Comparison of ENCODE assay signal across 26 cellular contexts in genomic region chr5:1642621-1643061, GRCh38.
DNase-seq lines count a peak whose midpoint lies in the region; ATAC-seq and TF ChIP-seq lines count a peak whose summit lies in the region.
"Had no signal": no experiment of that assay in that cellular context is flagged by ENCODE, and none has a peak within 500 bp of the region (broad histone marks: within the 10 kb centered on the region; RNA-seq: fewer than 3 reads in every experiment).

No MANE protein-coding gene starts in this region.

- peaks cover 56% of the 10 kb centered on the region for H3K4me1 ChIP-seq in BLaER1

- H3K36me3 Mint-ChIP-seq in chondrocyte (ENCODE audit: low read depth), result no peaks in the 10 kb centered on the region
- H3K36me3 Mint-ChIP-seq in type B pancreatic cell, result no peaks in the 10 kb centered on the region
- H3K36me3 Mint-ChIP-seq: CD14-positive monocyte; CD8-positive, alpha-beta memory T cell had no signal

- DNase-seq in 8988T, result peak; percentile 13
- peak; percentile 88 for DNase-seq in chondrocyte (ENCODE audit: low spot score)
- DNase-seq in posterior vena cava (ENCODE audit: low spot score), result peak; percentile 78
- no peak for DNase-seq in type B pancreatic cell (ENCODE audit: extremely low spot score, unreplicated experiment)
- DNase-seq in dedifferentiated amniotic fluid mesenchymal stem cell (ENCODE audit: extremely low spot score), result no peak
- DNase-seq: DMS 273 treated with DMSO at 0.1 percent for 48 hours, DMS79, EL, GF-D8, H9, KBM-7, MV-4-11, NCI-H1105, NCI-H1436 treated with DMSO at 0.1 percent for 48 hours, NCI-H1930, NCI-H446, NCI-H524 treated with DMSO at 0.1 percent for 48 hours, NCI-H774, PC-3 had no signal

- no peaks in the 10 kb centered on the region for H3K36me3 ChIP-seq in BLaER1
- H3K36me3 ChIP-seq: SJSA1 had no signal

- TF ChIP-seq CTCF in chondrocyte (IDR thresholded peaks at IDR 0.05), result no peak
- TF ChIP-seq CTCF in type B pancreatic cell (conservative IDR thresholded peaks at IDR 0.05), result no peak

- no peak overlapping the region for H3K9ac ChIP-seq in BLaER1

- H3K4me3 ChIP-seq in BLaER1, result no peak overlapping the region
- H3K4me3 ChIP-seq: SJSA1 had no signal

- H3K27ac Mint-ChIP-seq in chondrocyte (ENCODE audit: unreplicated experiment), result no peak overlapping the region
- H3K27ac Mint-ChIP-seq in type B pancreatic cell, result no peak overlapping the region
- H3K27ac Mint-ChIP-seq: B cell; CD14-positive monocyte; CD8-positive, alpha-beta memory T cell; H9 had no signal

- no peaks in the 10 kb centered on the region for H3K9me3 ChIP-seq in BLaER1

- H3K4me2 ChIP-seq in BLaER1, result peak overlapping the region; percentile 34; the same call in 1 of the 2 replicates

- H3K4me3 Mint-ChIP-seq in chondrocyte (ENCODE audit: unreplicated experiment), result no peak overlapping the region
- no peak overlapping the region for H3K4me3 Mint-ChIP-seq in type B pancreatic cell
- H3K4me3 Mint-ChIP-seq: B cell; CD8-positive, alpha-beta memory T cell had no signal

- H3K9me3 Mint-ChIP-seq in chondrocyte (ENCODE audit: low read depth) (no peaks in the 10 kb centered on the region), type B pancreatic cell (no peaks in the 10 kb centered on the region)
- H3K9me3 Mint-ChIP-seq: CD8-positive, alpha-beta memory T cell; H9 had no signal

- no peak overlapping the region for H3K27ac ChIP-seq in BLaER1
- H3K27ac ChIP-seq: SJSA1 had no signal

- H4K20me1 ChIP-seq in BLaER1, result peaks cover 10% of the 10 kb centered on the region; the same call in 1 of the 2 replicates

- H3K27me3 Mint-ChIP-seq in chondrocyte (ENCODE audit: low read depth) (peaks cover 38% of the 10 kb centered on the region), type B pancreatic cell (peaks cover 47% of the 10 kb centered on the region)

- H3K4me1 Mint-ChIP-seq in chondrocyte (ENCODE audit: low read depth), result peaks cover 9% of the 10 kb centered on the region
- peaks cover 8% of the 10 kb centered on the region for H3K4me1 Mint-ChIP-seq in type B pancreatic cell (ENCODE audit: unreplicated experiment)

- ATAC-seq in GM21526 (IDR thresholded peaks at IDR 0.05; ENCODE audit: low FRiP score, unreplicated experiment), result no peak
- ATAC-seq: PC-3, Right ventricle myocardium inferior had no signal

- intact Hi-C loops in posterior vena cava (cut with DNase I), result loop anchor here (5.0 to 10.0 kb wide), 3 partner anchors 158 to 475 kb away; no protein-coding TSS in a partner anchor

- H3K27me3 ChIP-seq in BLaER1, result peaks cover 35% of the 10 kb centered on the region

Comparison
In these comparisons a context has a peak if more than half of its experiments do, and no peak if none do; other contexts are left out.
1. DNase-seq: peak in 8988T (single experiment), chondrocyte (single experiment) and posterior vena cava (single experiment); none in type B pancreatic cell (single experiment) and dedifferentiated amniotic fluid mesenchymal stem cell (single experiment).